14 cellular contexts compared by ENCODE assay signal in genomic region chr11:74220376-74220775, GRCh38.
"Had no signal": no experiment of that assay in that cellular context is flagged by ENCODE, and none has a peak within 500 bp of the region (broad histone marks: within the 10 kb centered on the region; RNA-seq: fewer than 3 reads in every experiment).

No MANE protein-coding gene starts in this region.

- H3K4me1 Mint-ChIP-seq: neural progenitor cell had no signal

- DNase-seq: activated CD4-positive, alpha-beta T cell treated with anti-CD3 and anti-CD28 coated beads, Interleukin-2, amount 50 U/mL, for 1 hour; activated naive CD4-positive, alpha-beta T cell treated with anti-CD3 and anti-CD28 coated beads, Interleukin-2, amount 50 U/mL, for 16 hours; activated T-cell treated with anti-CD3 and anti-CD28 coated beads for 4 hours; amygdala; brain microvascular endothelial cell; heart left ventricle; kidney; left ventricle myocardium superior; right cardiac atrium; T-helper 2 cell; transverse colon had no signal

- H3K27ac Mint-ChIP-seq: activated T-helper 2 cell treated with anti-CD3 and anti-CD28 coated beads, Interferon-gamma antibody, Interleukin-2, Interleukin-4, amounts not matched to agents 10 μg/mL and 5 μg/mL and 100 μg/mL, durations not matched to agents 14 hours and 24 hours and 36 hours; neural progenitor cell had no signal

- ATAC-seq: heart left ventricle, left ventricle myocardium superior, right cardiac atrium had no signal

- H3K9me3 ChIP-seq: esophagus muscularis mucosa, heart left ventricle, transverse colon had no signal

- H3K27me3 ChIP-seq: brain microvascular endothelial cell, esophagus muscularis mucosa, heart left ventricle, neural progenitor cell, transverse colon had no signal

- H3K27ac ChIP-seq: brain microvascular endothelial cell, esophagus muscularis mucosa, heart left ventricle, neural progenitor cell, transverse colon had no signal

- H3K9me3 Mint-ChIP-seq: activated T-helper 2 cell treated with anti-CD3 and anti-CD28 coated beads, Interferon-gamma antibody, Interleukin-2, Interleukin-4, amounts not matched to agents 10 μg/mL and 5 μg/mL and 100 μg/mL, durations not matched to agents 14 hours and 24 hours and 36 hours had no signal

- H3K4me3 Mint-ChIP-seq: neural progenitor cell had no signal
